Comparison of ENCODE assay signal across 29 cellular contexts in the genomic region with DNA sequence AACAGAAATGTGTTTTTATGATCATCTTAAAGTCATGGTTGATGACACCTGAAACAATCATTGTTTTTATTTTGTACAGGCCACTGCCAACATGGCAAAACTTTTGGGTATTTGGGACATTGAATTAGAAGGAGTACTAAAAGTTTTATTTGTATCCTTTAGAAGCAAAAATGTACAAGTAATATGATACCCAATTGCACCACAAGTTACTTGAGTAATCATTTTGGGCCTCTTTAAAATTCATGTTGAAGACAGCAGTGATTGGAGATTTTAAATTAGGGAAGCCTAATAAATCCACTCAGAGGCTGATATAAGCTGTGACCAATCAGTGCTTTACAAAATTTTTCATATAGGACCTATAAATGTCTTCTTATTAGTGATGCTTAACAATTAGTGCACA.
"Had no signal": no experiment of that assay in that cellular context is flagged by ENCODE, and none has a peak within 500 bp of the region (broad histone marks: within the 10 kb centered on the region; RNA-seq: fewer than 3 reads in every experiment).

No MANE protein-coding gene starts in this region.

- H3K9me3 ChIP-seq: esophagus squamous epithelium, left ventricle myocardium inferior, right atrium auricular region, transverse colon had no signal

- H3K36me3 ChIP-seq: brain microvascular endothelial cell, esophagus squamous epithelium, left ventricle myocardium inferior, neural progenitor cell, right atrium auricular region, transverse colon had no signal

- H3K4me3 Mint-ChIP-seq: activated CD4-positive, alpha-beta T cell treated with anti-CD3 and anti-CD28 coated beads for 36 hours; activated naive CD4-positive, alpha-beta T cell treated with anti-CD3 and anti-CD28 coated beads for 36 hours; activated naive CD8-positive, alpha-beta T cell treated with anti-CD3 and anti-CD28 coated beads for 36 hours; activated T-helper 1 cell treated with anti-CD3 and anti-CD28 coated beads, Interleukin-12 subunit alpha, Interleukin-12 subunit beta, Interleukin-2, Interleukin-4 antibody, amounts not matched to agents 30 ng/mL and 10 ng/mL and 1 ng/mL, durations not matched to agents 14 hours and 24 hours and 36 hours; central memory CD8-positive, alpha-beta T cell; natural killer cell; neural progenitor cell; T-helper 2 cell treated with Interferon-gamma antibody and Interleukin-4, amounts not matched to agents 5 μg/mL and 100 μg/mL, for 36 hours had no signal

- H3K27ac Mint-ChIP-seq: activated CD4-positive, alpha-beta T cell treated with anti-CD3 and anti-CD28 coated beads for 36 hours; activated naive CD4-positive, alpha-beta T cell treated with anti-CD3 and anti-CD28 coated beads for 36 hours; activated naive CD8-positive, alpha-beta T cell treated with anti-CD3 and anti-CD28 coated beads for 36 hours; activated T-helper 1 cell treated with anti-CD3 and anti-CD28 coated beads, Interleukin-12 subunit alpha, Interleukin-12 subunit beta, Interleukin-2, Interleukin-4 antibody, amounts not matched to agents 30 ng/mL and 10 ng/mL and 1 ng/mL, durations not matched to agents 14 hours and 24 hours and 36 hours; natural killer cell; neural progenitor cell; T-helper 2 cell treated with Interferon-gamma antibody and Interleukin-4, amounts not matched to agents 5 μg/mL and 100 μg/mL, for 36 hours had no signal

- H3K27me3 ChIP-seq: brain microvascular endothelial cell, esophagus squamous epithelium, neural progenitor cell, right atrium auricular region, transverse colon had no signal

- H3K36me3 Mint-ChIP-seq: activated naive CD8-positive, alpha-beta T cell treated with anti-CD3 and anti-CD28 coated beads for 36 hours; natural killer cell; neural progenitor cell had no signal

- H3K27ac ChIP-seq: brain microvascular endothelial cell, epithelial cell of prostate, esophagus squamous epithelium, left ventricle myocardium inferior, neural progenitor cell, right atrium auricular region, transverse colon had no signal

- H3K9me3 Mint-ChIP-seq: activated naive CD4-positive, alpha-beta T cell treated with anti-CD3 and anti-CD28 coated beads for 36 hours; activated naive CD8-positive, alpha-beta T cell treated with anti-CD3 and anti-CD28 coated beads for 36 hours; neural progenitor cell had no signal

- H2AFZ ChIP-seq: neural progenitor cell had no signal

- H3K9ac ChIP-seq: neural progenitor cell had no signal

- H3K4me1 ChIP-seq: esophagus squamous epithelium, left ventricle myocardium inferior, neural progenitor cell, right atrium auricular region, transverse colon had no signal

- H3K4me1 Mint-ChIP-seq: activated CD4-positive, alpha-beta T cell treated with anti-CD3 and anti-CD28 coated beads for 36 hours; activated naive CD8-positive, alpha-beta T cell treated with anti-CD3 and anti-CD28 coated beads for 36 hours; central memory CD8-positive, alpha-beta T cell; natural killer cell; neural progenitor cell had no signal

- DNase-seq: activated CD4-positive, alpha-beta T cell treated with anti-CD3 and anti-CD28 coated beads for 36 hours; activated CD4-positive, alpha-beta T cell treated with anti-CD3 and anti-CD28 coated beads, Interleukin-2, amount 50 U/mL, for 48 hours; activated CD4-positive, CD25-positive, alpha-beta regulatory T cell; activated CD8-positive, alpha-beta memory T cell treated with anti-CD3 and anti-CD28 coated beads, Interleukin-2, amount 50 U/mL, for 4 hours; activated effector memory CD4-positive, alpha-beta T cell treated with anti-CD3 and anti-CD28 coated beads, Interleukin-2, amount 50 U/mL, for 16 hours; activated naive CD4-positive, alpha-beta T cell treated with anti-CD3 and anti-CD28 coated beads for 36 hours; activated naive CD8-positive, alpha-beta T cell treated with anti-CD3 and anti-CD28 coated beads for 36 hours; activated T-cell treated with anti-CD3 and anti-CD28 coated beads, Interleukin-2, amount 50 U/mL, for 1 hour; amniotic stem cell; brain microvascular endothelial cell; dermis blood vessel endothelial cell; effector CD4-positive, alpha-beta T cell; esophagus squamous epithelium; glutamatergic neuron; islet precursor cell; left ventricle myocardium inferior; mesendoderm; natural killer cell; occipital lobe; stimulated activated naive CD4-positive, alpha-beta T cell; T-helper 1 cell; transverse colon had no signal

- H3K27me3 Mint-ChIP-seq: activated CD4-positive, alpha-beta T cell treated with anti-CD3 and anti-CD28 coated beads for 36 hours; activated naive CD8-positive, alpha-beta T cell treated with anti-CD3 and anti-CD28 coated beads for 36 hours; central memory CD8-positive, alpha-beta T cell had no signal

- H3K4me2 ChIP-seq: neural progenitor cell had no signal

- ATAC-seq: activated CD4-positive, alpha-beta T cell treated with anti-CD3 and anti-CD28 coated beads for 36 hours; natural killer cell had no signal

- H3K4me3 ChIP-seq: esophagus squamous epithelium, left ventricle myocardium inferior, lung, neural progenitor cell, right atrium auricular region, transverse colon had no signal
